ENCODE assay signal across 2 cellular contexts in genomic region chr6:160734627-160735026, GRCh38.
TF ChIP-seq lines count a peak whose summit lies in the region.

No MANE protein-coding gene starts in this region.

TF ChIP-seq in A549, 52 proteins besides CTCF, POLR2A, EP300 and RAD21:
- TF ChIP-seq, protein P1, sequence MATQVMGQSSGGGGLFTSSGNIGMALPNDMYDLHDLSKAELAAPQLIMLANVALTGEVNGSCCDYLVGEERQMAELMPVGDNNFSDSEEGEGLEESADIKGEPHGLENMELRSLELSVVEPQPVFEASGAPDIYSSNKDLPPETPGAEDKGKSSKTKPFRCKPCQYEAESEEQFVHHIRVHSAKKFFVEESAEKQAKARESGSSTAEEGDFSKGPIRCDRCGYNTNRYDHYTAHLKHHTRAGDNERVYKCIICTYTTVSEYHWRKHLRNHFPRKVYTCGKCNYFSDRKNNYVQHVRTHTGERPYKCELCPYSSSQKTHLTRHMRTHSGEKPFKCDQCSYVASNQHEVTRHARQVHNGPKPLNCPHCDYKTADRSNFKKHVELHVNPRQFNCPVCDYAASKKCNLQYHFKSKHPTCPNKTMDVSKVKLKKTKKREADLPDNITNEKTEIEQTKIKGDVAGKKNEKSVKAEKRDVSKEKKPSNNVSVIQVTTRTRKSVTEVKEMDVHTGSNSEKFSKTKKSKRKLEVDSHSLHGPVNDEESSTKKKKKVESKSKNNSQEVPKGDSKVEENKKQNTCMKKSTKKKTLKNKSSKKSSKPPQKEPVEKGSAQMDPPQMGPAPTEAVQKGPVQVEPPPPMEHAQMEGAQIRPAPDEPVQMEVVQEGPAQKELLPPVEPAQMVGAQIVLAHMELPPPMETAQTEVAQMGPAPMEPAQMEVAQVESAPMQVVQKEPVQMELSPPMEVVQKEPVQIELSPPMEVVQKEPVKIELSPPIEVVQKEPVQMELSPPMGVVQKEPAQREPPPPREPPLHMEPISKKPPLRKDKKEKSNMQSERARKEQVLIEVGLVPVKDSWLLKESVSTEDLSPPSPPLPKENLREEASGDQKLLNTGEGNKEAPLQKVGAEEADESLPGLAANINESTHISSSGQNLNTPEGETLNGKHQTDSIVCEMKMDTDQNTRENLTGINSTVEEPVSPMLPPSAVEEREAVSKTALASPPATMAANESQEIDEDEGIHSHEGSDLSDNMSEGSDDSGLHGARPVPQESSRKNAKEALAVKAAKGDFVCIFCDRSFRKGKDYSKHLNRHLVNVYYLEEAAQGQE (IDR thresholded peaks at IDR 0.05) = no peak
- peak; percentile 58 for TF ChIP-seq MAFK (IDR thresholded peaks at IDR 0.05; ENCODE audit: partially characterized antibody)

TF ChIP-seq in K562, 482 proteins besides CTCF, POLR2A, EP300 and RAD21 (continued from another document):
- no peak for TF ChIP-seq ZNF518B (CRISPR knock-in tag; IDR thresholded peaks at IDR 0.05)
- TF ChIP-seq ZNF316 (IDR thresholded peaks at IDR 0.05) = peak; percentile 88
- no peak for TF ChIP-seq ETV1 (tag; conservative IDR thresholded peaks at IDR 0.05; ENCODE audit: low read depth)
- TF ChIP-seq C11orf30 (IDR thresholded peaks at IDR 0.05; ENCODE audit: low read depth) = peak; percentile 69
- no peak for TF ChIP-seq KAT2B (IDR thresholded peaks at IDR 0.05; ENCODE audit: low read depth, low read length)
